Comparison of ENCODE assay signal across 1 cellular context in genomic region chr10:7551289-7551688, GRCh38.
TF ChIP-seq lines count a peak whose summit lies in the region.

No MANE protein-coding gene starts in this region.

TF ChIP-seq in WTC11, 78 proteins besides CTCF, POLR2A, EP300 and RAD21 (continued from another document):
- TF ChIP-seq, protein P1, sequence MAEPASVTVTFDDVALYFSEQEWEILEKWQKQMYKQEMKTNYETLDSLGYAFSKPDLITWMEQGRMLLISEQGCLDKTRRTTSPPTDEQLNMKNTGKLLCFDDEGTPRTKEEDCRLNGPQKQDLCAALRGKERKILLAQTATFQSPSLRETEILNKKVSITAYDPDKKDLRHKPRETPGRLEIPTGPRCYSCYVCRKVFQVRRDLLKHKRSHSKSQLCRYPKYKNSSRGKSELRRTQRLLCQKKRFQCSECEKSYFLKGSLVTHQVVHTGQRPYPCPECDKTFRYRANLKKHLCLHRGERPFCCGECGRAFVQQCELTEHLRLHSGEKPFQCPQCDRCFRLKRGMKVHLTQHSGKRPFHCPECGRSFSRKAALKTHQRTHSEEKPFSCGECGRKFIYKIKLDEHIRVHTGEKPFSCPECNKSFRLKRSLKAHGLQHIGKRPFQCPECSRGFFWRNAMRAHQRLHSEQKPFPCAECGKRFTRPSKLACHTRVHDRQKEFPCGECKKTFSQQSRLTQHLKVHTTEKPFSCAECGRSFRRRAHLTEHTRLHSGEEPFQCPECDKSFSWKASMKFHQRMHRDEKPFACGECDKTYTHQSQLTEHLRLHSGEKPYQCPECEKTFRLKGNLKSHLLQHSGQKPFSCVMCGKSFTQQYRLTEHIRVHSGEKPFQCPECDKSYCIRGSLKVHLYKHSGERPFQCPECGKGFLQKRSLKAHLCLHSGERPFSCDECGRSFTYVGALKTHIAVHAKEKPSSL (CRISPR knock-in tag; conservative IDR thresholded peaks at IDR 0.05): no peak
- TF ChIP-seq, protein P2, sequence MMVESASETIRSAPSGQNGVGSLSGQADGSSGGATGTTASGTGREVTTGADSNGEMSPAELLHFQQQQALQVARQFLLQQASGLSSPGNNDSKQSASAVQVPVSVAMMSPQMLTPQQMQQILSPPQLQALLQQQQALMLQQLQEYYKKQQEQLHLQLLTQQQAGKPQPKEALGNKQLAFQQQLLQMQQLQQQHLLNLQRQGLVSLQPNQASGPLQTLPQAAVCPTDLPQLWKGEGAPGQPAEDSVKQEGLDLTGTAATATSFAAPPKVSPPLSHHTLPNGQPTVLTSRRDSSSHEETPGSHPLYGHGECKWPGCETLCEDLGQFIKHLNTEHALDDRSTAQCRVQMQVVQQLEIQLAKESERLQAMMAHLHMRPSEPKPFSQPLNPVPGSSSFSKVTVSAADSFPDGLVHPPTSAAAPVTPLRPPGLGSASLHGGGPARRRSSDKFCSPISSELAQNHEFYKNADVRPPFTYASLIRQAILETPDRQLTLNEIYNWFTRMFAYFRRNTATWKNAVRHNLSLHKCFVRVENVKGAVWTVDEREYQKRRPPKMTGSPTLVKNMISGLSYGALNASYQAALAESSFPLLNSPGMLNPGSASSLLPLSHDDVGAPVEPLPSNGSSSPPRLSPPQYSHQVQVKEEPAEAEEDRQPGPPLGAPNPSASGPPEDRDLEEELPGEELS (CRISPR knock-in tag; IDR thresholded peaks at IDR 0.05): no peak
